In the genomic region with DNA sequence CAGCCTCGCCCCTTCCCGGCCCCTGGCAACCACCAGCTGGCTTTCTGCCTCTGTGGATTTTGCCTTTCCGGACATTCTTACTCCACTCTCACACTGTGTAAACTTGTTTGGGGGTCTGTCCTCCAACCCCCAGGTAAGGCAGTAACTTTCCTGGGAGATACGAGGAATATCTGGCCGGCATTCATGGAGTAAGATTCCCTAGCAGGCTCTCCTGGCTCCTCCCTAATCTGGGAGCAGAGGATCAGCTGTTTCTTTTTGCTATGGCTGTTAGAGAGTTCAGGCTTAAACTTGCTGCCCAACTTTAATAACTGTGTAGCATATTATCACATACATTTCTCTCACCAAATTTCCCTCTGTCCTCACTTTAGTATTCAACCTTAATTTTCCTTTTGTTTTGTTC, we compare ENCODE assay signal across 16 cellular contexts.
DNase-seq lines count a peak whose midpoint lies in the region; ATAC-seq and TF ChIP-seq lines count a peak whose summit lies in the region.
"Had no signal": no experiment of that assay in that cellular context is flagged by ENCODE, and none has a peak within 500 bp of the region (broad histone marks: within the 10 kb centered on the region; RNA-seq: fewer than 3 reads in every experiment).

No MANE protein-coding gene starts in this region.

- H3K27ac ChIP-seq in smooth muscle cell (ENCODE audit: low read depth): peak overlapping the region; percentile 25
- H3K27ac ChIP-seq: sigmoid colon had no signal

- BruUV-seq in MCF 10A (replicated peaks; lab: Mats Ljungman, UMichigan): no TSS peak

- H3K4me3 Mint-ChIP-seq in MCF 10A (ENCODE audit: unreplicated experiment): peak overlapping the region; percentile 58
- H3K4me3 Mint-ChIP-seq in activated naive CD4-positive, alpha-beta T cell treated with anti-CD3 and anti-CD28 coated beads, Interleukin-2, amount 10 ng/mL, durations not matched to agents 7 days and 5 days: no peak overlapping the region
- H3K4me3 Mint-ChIP-seq: activated CD4-positive, alpha-beta memory T cell treated with anti-CD3 and anti-CD28 coated beads for 36 hours; CD4-positive, alpha-beta memory T cell; T-helper 17 cell had no signal

- intact Hi-C loops in MCF 10A (cut with micrococcal nuclease): no loop called here
- intact Hi-C loops in left colon (cut with DNase I, micrococcal nuclease): loop anchor here in 1 of 2 donors (10.0 kb wide), 1 partner anchor 96 kb away; no protein-coding TSS in a partner anchor

- peak overlapping the region; percentile 68 for H3K27ac Mint-ChIP-seq in MCF 10A (ENCODE audit: low read depth, unreplicated experiment)
- H3K27ac Mint-ChIP-seq in activated naive CD4-positive, alpha-beta T cell treated with anti-CD3 and anti-CD28 coated beads, Interleukin-2, amount 10 ng/mL, durations not matched to agents 7 days and 5 days: no peak overlapping the region
- H3K27ac Mint-ChIP-seq: activated CD4-positive, alpha-beta memory T cell treated with anti-CD3 and anti-CD28 coated beads for 36 hours; CD4-positive, alpha-beta memory T cell; T-helper 17 cell had no signal

- H3K4me3 ChIP-seq in smooth muscle cell: no peak overlapping the region

- no peaks in the 10 kb centered on the region for H3K36me3 ChIP-seq in smooth muscle cell (ENCODE audit: low read depth)
- H3K36me3 ChIP-seq: sigmoid colon had no signal

- WGBS in smooth muscle cell (ENCODE audit: low lambda C conversion rate): 79% methylated on average over 5 of the region's 5 CpGs

- DNase-seq in LHCN-M2 (ENCODE audit: low read depth): peak; percentile 40
- no peak for DNase-seq in MCF 10A (ENCODE audit: unreplicated experiment)
- DNase-seq in left colon: no peak
- DNase-seq in smooth muscle cell (lab: John Stamatoyannopoulos, UW; ENCODE audit: unreplicated experiment): no peak
- no peak for DNase-seq in activated naive CD4-positive, alpha-beta T cell treated with anti-CD3 and anti-CD28 coated beads, Interleukin-2, amount 10 ng/mL, durations not matched to agents 7 days and 5 days
- DNase-seq in DMS53 treated with DMSO at 0.1 percent for 48 hours (lab: John Stamatoyannopoulos, UW; ENCODE audit: unreplicated experiment): no peak
- DNase-seq in T1000 (lab: John Stamatoyannopoulos, UW): no peak
- DNase-seq: activated CD4-positive, alpha-beta memory T cell treated with anti-CD3 and anti-CD28 coated beads for 36 hours; activated gamma-delta T cell treated with Interleukin-2 at 50 U/mL for 16 hours; CD4-positive, alpha-beta memory T cell; cerebellar nuclear complex; GDM1; NCI-H1092; sigmoid colon; T-helper 17 cell had no signal

- peaks cover 100% of the 10 kb centered on the region for H4K20me1 ChIP-seq in smooth muscle cell (ENCODE audit: low read depth)

- peaks cover 35% of the 10 kb centered on the region for H3K36me3 Mint-ChIP-seq in MCF 10A (ENCODE audit: insufficient read depth, unreplicated experiment)
- peaks cover 2% of the 10 kb centered on the region for H3K36me3 Mint-ChIP-seq in activated naive CD4-positive, alpha-beta T cell treated with anti-CD3 and anti-CD28 coated beads, Interleukin-2, amount 10 ng/mL, durations not matched to agents 7 days and 5 days
- H3K36me3 Mint-ChIP-seq: activated CD4-positive, alpha-beta memory T cell treated with anti-CD3 and anti-CD28 coated beads for 36 hours; CD4-positive, alpha-beta memory T cell had no signal

- no peaks in the 10 kb centered on the region for H3K9me3 ChIP-seq in smooth muscle cell (replicated peaks; ENCODE audit: low read depth)
- H3K9me3 ChIP-seq: sigmoid colon had no signal

- peak overlapping the region; percentile 11 for H3K4me2 ChIP-seq in smooth muscle cell

- H3K9ac ChIP-seq in smooth muscle cell (ENCODE audit: low read depth): no peak overlapping the region

- peaks cover 100% of the 10 kb centered on the region for H3K79me2 ChIP-seq in smooth muscle cell (ENCODE audit: low read depth)

- no peak overlapping the region for H2AFZ ChIP-seq in smooth muscle cell (ENCODE audit: low read depth)

- CTCF ChIA-PET in MCF 10A (lab: Yijun Ruan, JAX): no interaction called here
- CTCF ChIA-PET in activated naive CD4-positive, alpha-beta T cell treated with anti-CD3 and anti-CD28 coated beads, Interleukin-2, amount 10 ng/mL, durations not matched to agents 7 days and 5 days (lab: Charles Lee): no interaction called here

- no peaks in the 10 kb centered on the region for H3K27me3 Mint-ChIP-seq in MCF 10A (ENCODE audit: insufficient read depth, unreplicated experiment)
- peaks cover 59% of the 10 kb centered on the region for H3K27me3 Mint-ChIP-seq in activated naive CD4-positive, alpha-beta T cell treated with anti-CD3 and anti-CD28 coated beads, Interleukin-2, amount 10 ng/mL, durations not matched to agents 7 days and 5 days

- peaks cover 52% of the 10 kb centered on the region for H3K4me1 ChIP-seq in smooth muscle cell (ENCODE audit: low read depth)

- no peaks in the 10 kb centered on the region for H3K27me3 ChIP-seq in smooth muscle cell (ENCODE audit: low read depth)
- H3K27me3 ChIP-seq: sigmoid colon had no signal

- H3K4me1 Mint-ChIP-seq in MCF 10A (ENCODE audit: insufficient read depth, unreplicated experiment): peaks cover 65% of the 10 kb centered on the region
- peaks cover 3% of the 10 kb centered on the region for H3K4me1 Mint-ChIP-seq in activated naive CD4-positive, alpha-beta T cell treated with anti-CD3 and anti-CD28 coated beads, Interleukin-2, amount 10 ng/mL, durations not matched to agents 7 days and 5 days
- H3K4me1 Mint-ChIP-seq: CD4-positive, alpha-beta memory T cell had no signal

- TF ChIP-seq CTCF in MCF 10A (IDR thresholded peaks at IDR 0.05; ENCODE audit: unreplicated experiment) (no peak), smooth muscle cell (IDR thresholded peaks at IDR 0.05; ENCODE audit: borderline replicate concordance, insufficient read depth, poor library complexity, severe bottlenecking) (no peak)

- POLR2A ChIA-PET in MCF 10A (lab: Yijun Ruan, JAX): interaction anchor here (0.6 to 1.6 kb wide), 5 partner anchors 10 to 28 kb away, joined by 3 to 4 read pairs (median 3); no protein-coding TSS in a partner anchor

- peaks cover 15% of the 10 kb centered on the region for H3K9me3 Mint-ChIP-seq in MCF 10A (ENCODE audit: unreplicated experiment)
- peaks cover 7% of the 10 kb centered on the region for H3K9me3 Mint-ChIP-seq in activated naive CD4-positive, alpha-beta T cell treated with anti-CD3 and anti-CD28 coated beads, Interleukin-2, amount 10 ng/mL, durations not matched to agents 7 days and 5 days
- H3K9me3 Mint-ChIP-seq: activated CD4-positive, alpha-beta memory T cell treated with anti-CD3 and anti-CD28 coated beads for 36 hours had no signal

- ATAC-seq in left colon: peak; percentile 33
- no peak for ATAC-seq in GM21717 (IDR thresholded peaks at IDR 0.05; ENCODE audit: unreplicated experiment)
- ATAC-seq: T-helper 17 cell had no signal

- H3F3A ChIP-seq in smooth muscle cell (ENCODE audit: low read depth): no peaks in the 10 kb centered on the region
